Comparison of ENCODE assay signal across 8 cellular contexts in genomic region chr11:12288212-12288933, GRCh38.
DNase-seq lines count a peak whose midpoint lies in the region; ATAC-seq and TF ChIP-seq lines count a peak whose summit lies in the region.

No MANE protein-coding gene starts in this region.

- TF ChIP-seq CTCF in osteocyte (IDR thresholded peaks at IDR 0.05) = peak; percentile 94

- ATAC-seq in aorta (ENCODE audit: low FRiP score) (peak; percentile 76), GM18873 (IDR thresholded peaks at IDR 0.05; ENCODE audit: low FRiP score, unreplicated experiment) (no peak)

- H3K4me1 Mint-ChIP-seq in osteocyte (ENCODE audit: unreplicated experiment) = peaks cover 56% of the 10 kb centered on the region

- 37 to 51% methylated on average over 12 of the region's 12 CpGs for WGBS in aorta, 2 donors

- H3K9me3 ChIP-seq in aorta (ENCODE audit: control insufficient read depth, low read length) = no peaks in the 10 kb centered on the region

- H3K27ac ChIP-seq in aorta (ENCODE audit: low read depth in 1 of 2, low read length in 2 of 2) = peak overlapping the region; percentile 4 to 93

- in situ Hi-C loops in KBM-7 (cut with MboI; ENCODE audit: low pct_unique_long_range_greater_than_20kb, low sequenced_read_pairs) = no loop called here

- DNase-seq in DMS153 treated with DMSO at 0.1 percent for 48 hours (lab: John Stamatoyannopoulos, UW; ENCODE audit: unreplicated experiment) (peak; percentile 92), KBM-7 (peak; percentile 66), OCI-M1 (lab: John Stamatoyannopoulos, UW) (peak; percentile 73), germinal center (ENCODE audit: low spot score) (peak; percentile 49), osteocyte (ENCODE audit: extremely low spot score, unreplicated experiment) (peak; percentile 95), aorta (peak; percentile 89 to 95)
- peak; percentile 42 for DNase-seq in activated naive CD4-positive, alpha-beta T cell treated with Interleukin-2 at 50 U/mL for 16 hours

- H3K4me3 ChIP-seq in aorta (ENCODE audit: low read length in 2 of 2) = no peak overlapping the region

- H3K27ac Mint-ChIP-seq in osteocyte (ENCODE audit: unreplicated experiment) = peak overlapping the region; percentile 97

- H3K36me3 Mint-ChIP-seq in osteocyte (ENCODE audit: unreplicated experiment) = no peaks in the 10 kb centered on the region

- no peaks in the 10 kb centered on the region for H3K9me3 Mint-ChIP-seq in osteocyte (ENCODE audit: unreplicated experiment)

- H3K36me3 ChIP-seq in aorta (ENCODE audit: control insufficient read depth in 1 of 2, insufficient read depth in 2 of 2, low read length in 1 of 2) = no peaks in the 10 kb centered on the region

- no peaks in the 10 kb centered on the region for H3K27me3 Mint-ChIP-seq in osteocyte (ENCODE audit: unreplicated experiment)

- no peak overlapping the region for H3K4me3 Mint-ChIP-seq in osteocyte (ENCODE audit: unreplicated experiment)

- H3K4me1 ChIP-seq in aorta (ENCODE audit: control insufficient read depth in 1 of 2, insufficient read depth in 2 of 2, low read length in 2 of 2) = no peaks in the 10 kb centered on the region

- no peaks in the 10 kb centered on the region for H3K27me3 ChIP-seq in aorta (ENCODE audit: control insufficient read depth in 1 of 2, insufficient read depth in 2 of 2, low read length in 1 of 2)

- intact Hi-C loops in aorta (cut with DNase I) = loop anchor here in 1 of 2 donors (10.0 kb wide), 1 partner anchor 484 kb away; no protein-coding TSS in a partner anchor

Comparison
In these comparisons a context has a peak if more than half of its experiments do, and no peak if none do; other contexts are left out.
1. DNase-seq: peak in every context shown above with its lines; median percentile 95 in osteocyte; 92 in DMS153 treated with DMSO at 0.1 percent for 48 hours; 92 in aorta; 73 in OCI-M1; 66 in KBM-7; 49 in germinal center; 42 in activated naive CD4-positive, alpha-beta T cell treated with Interleukin-2 at 50 U/mL for 16 hours.